1 cellular context compared by ENCODE assay signal in genomic region chr19:10929402-10929794, GRCh38.
TF ChIP-seq lines count a peak whose summit lies in the region.

No MANE protein-coding gene starts in this region.

TF ChIP-seq in HepG2, 621 proteins besides CTCF, POLR2A, EP300 and RAD21 (continues in another document):
- TF ChIP-seq ZNF546 (CRISPR knock-in tag; conservative IDR thresholded peaks at IDR 0.05) (no peak; the same call in 1 of the 2 replicates), ARNTL (CRISPR knock-in tag; IDR thresholded peaks at IDR 0.05) (no peak), TARDBP (CRISPR knock-in tag; IDR thresholded peaks at IDR 0.05) (no peak), CAMTA2 (CRISPR knock-in tag; IDR thresholded peaks at IDR 0.05; ENCODE audit: borderline replicate concordance) (no peak), RFX1 (IDR thresholded peaks at IDR 0.05) (no peak), ZFYVE20 (CRISPR knock-in tag; IDR thresholded peaks at IDR 0.05; ENCODE audit: borderline replicate concordance, low read depth) (no peak), ZBTB42 (CRISPR knock-in tag; IDR thresholded peaks at IDR 0.05) (no peak), RARG (CRISPR knock-in tag; IDR thresholded peaks at IDR 0.05; ENCODE audit: low read depth) (no peak), DBP (CRISPR knock-in tag; IDR thresholded peaks at IDR 0.05; ENCODE audit: not compliant biosample characterization) (peak; percentile 16), KDM5B (CRISPR knock-in tag; IDR thresholded peaks at IDR 0.05; ENCODE audit: borderline replicate concordance) (no peak), ZNF343 (CRISPR knock-in tag; IDR thresholded peaks at IDR 0.05) (0 out of 2 replicates have a peak, but pooled peaks have one; percentile 11), SMAD9 (CRISPR knock-in tag; IDR thresholded peaks at IDR 0.05) (no peak), UBTF (CRISPR knock-in tag; IDR thresholded peaks at IDR 0.05) (no peak), JUNB (CRISPR knock-in tag; IDR thresholded peaks at IDR 0.05; ENCODE audit: borderline replicate concordance) (no peak), ZNF142 (CRISPR knock-in tag; IDR thresholded peaks at IDR 0.05) (0 out of 2 replicates have a peak, but pooled peaks have one; percentile 14), ZNF709 (CRISPR knock-in tag; IDR thresholded peaks at IDR 0.05) (no peak), ZNF574 (CRISPR knock-in tag; IDR thresholded peaks at IDR 0.05) (no peak), MED13 (CRISPR knock-in tag; IDR thresholded peaks at IDR 0.05) (0 out of 2 replicates have a peak, but pooled peaks have one; percentile 7), ISX (CRISPR knock-in tag; conservative IDR thresholded peaks at IDR 0.05) (no peak), ZMAT5 (CRISPR knock-in tag; IDR thresholded peaks at IDR 0.05; ENCODE audit: borderline replicate concordance, low read depth) (no peak), ZNF552 (CRISPR knock-in tag; IDR thresholded peaks at IDR 0.05; ENCODE audit: borderline replicate concordance) (no peak), ZBTB33 (CRISPR knock-in tag; IDR thresholded peaks at IDR 0.05) (no peak), ZNF570 (CRISPR knock-in tag; IDR thresholded peaks at IDR 0.05; ENCODE audit: borderline replicate concordance) (no peak), ZNF674 (CRISPR knock-in tag; IDR thresholded peaks at IDR 0.05; ENCODE audit: low read depth) (no peak), ZNF232 (CRISPR knock-in tag; IDR thresholded peaks at IDR 0.05; ENCODE audit: borderline replicate concordance) (no peak), ZNF850 (CRISPR knock-in tag; conservative IDR thresholded peaks at IDR 0.05) (no peak), REPIN1 (CRISPR knock-in tag; IDR thresholded peaks at IDR 0.05; ENCODE audit: borderline replicate concordance, low read depth) (no peak), ZBTB3 (CRISPR knock-in tag; IDR thresholded peaks at IDR 0.05; ENCODE audit: borderline replicate concordance, low read depth) (no peak), ZNF687 (CRISPR knock-in tag; IDR thresholded peaks at IDR 0.05) (peak; percentile 4; the same call in 1 of the 2 replicates), EZH2 (conservative IDR thresholded peaks at IDR 0.05; ENCODE audit: low read depth, low read length) (no peak), HNF4G (IDR thresholded peaks at IDR 0.05; ENCODE audit: borderline replicate concordance, low read depth, low read length) (no peak), HNF4G (CRISPR knock-in tag; IDR thresholded peaks at IDR 0.05; ENCODE audit: borderline replicate concordance, low read depth) (no peak), ZBTB38 (CRISPR knock-in tag; IDR thresholded peaks at IDR 0.05) (no peak), SYNCRIP (IDR thresholded peaks at IDR 0.05; ENCODE audit: insufficient read depth, low read depth, low read length) (no peak), FOXJ3 (CRISPR knock-in tag; IDR thresholded peaks at IDR 0.05; ENCODE audit: borderline replicate concordance) (no peak)
- TF ChIP-seq, protein P1, sequence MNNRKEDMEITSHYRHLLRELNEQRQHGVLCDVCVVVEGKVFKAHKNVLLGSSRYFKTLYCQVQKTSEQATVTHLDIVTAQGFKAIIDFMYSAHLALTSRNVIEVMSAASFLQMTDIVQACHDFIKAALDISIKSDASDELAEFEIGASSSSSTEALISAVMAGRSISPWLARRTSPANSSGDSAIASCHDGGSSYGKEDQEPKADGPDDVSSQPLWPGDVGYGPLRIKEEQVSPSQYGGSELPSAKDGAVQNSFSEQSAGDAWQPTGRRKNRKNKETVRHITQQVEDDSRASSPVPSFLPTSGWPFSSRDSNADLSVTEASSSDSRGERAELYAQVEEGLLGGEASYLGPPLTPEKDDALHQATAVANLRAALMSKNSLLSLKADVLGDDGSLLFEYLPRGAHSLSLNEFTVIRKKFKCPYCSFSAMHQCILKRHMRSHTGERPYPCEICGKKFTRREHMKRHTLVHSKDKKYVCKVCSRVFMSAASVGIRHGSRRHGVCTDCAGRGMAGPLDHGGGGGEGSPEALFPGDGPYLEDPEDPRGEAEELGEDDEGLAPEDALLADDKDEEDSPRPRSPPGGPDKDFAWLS (CRISPR knock-in tag; IDR thresholded peaks at IDR 0.05; ENCODE audit: borderline replicate concordance), result no peak
- TF ChIP-seq, protein P2, sequence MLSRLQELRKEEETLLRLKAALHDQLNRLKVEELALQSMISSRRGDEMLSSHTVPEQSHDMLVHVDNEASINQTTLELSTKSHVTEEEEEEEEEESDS (CRISPR knock-in tag; IDR thresholded peaks at IDR 0.05; ENCODE audit: borderline replicate concordance), result no peak
- TF ChIP-seq, protein P3, sequence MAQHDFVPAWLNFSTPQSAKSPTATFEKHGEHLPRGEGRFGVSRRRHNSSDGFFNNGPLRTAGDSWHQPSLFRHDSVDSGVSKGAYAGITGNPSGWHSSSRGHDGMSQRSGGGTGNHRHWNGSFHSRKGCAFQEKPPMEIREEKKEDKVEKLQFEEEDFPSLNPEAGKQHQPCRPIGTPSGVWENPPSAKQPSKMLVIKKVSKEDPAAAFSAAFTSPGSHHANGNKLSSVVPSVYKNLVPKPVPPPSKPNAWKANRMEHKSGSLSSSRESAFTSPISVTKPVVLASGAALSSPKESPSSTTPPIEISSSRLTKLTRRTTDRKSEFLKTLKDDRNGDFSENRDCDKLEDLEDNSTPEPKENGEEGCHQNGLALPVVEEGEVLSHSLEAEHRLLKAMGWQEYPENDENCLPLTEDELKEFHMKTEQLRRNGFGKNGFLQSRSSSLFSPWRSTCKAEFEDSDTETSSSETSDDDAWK (CRISPR knock-in tag; IDR thresholded peaks at IDR 0.05), result no peak
